1 cellular context compared by ENCODE assay signal in genomic region chr2:188345020-188345419, GRCh38.
TF ChIP-seq lines count a peak whose summit lies in the region.

No MANE protein-coding gene starts in this region.

TF ChIP-seq in SK-N-SH treated with all-trans-retinoic acid at 6 μM for 48 hours, 23 proteins besides CTCF, POLR2A, EP300 and RAD21 (continued from another document):
- TF ChIP-seq, protein P1, sequence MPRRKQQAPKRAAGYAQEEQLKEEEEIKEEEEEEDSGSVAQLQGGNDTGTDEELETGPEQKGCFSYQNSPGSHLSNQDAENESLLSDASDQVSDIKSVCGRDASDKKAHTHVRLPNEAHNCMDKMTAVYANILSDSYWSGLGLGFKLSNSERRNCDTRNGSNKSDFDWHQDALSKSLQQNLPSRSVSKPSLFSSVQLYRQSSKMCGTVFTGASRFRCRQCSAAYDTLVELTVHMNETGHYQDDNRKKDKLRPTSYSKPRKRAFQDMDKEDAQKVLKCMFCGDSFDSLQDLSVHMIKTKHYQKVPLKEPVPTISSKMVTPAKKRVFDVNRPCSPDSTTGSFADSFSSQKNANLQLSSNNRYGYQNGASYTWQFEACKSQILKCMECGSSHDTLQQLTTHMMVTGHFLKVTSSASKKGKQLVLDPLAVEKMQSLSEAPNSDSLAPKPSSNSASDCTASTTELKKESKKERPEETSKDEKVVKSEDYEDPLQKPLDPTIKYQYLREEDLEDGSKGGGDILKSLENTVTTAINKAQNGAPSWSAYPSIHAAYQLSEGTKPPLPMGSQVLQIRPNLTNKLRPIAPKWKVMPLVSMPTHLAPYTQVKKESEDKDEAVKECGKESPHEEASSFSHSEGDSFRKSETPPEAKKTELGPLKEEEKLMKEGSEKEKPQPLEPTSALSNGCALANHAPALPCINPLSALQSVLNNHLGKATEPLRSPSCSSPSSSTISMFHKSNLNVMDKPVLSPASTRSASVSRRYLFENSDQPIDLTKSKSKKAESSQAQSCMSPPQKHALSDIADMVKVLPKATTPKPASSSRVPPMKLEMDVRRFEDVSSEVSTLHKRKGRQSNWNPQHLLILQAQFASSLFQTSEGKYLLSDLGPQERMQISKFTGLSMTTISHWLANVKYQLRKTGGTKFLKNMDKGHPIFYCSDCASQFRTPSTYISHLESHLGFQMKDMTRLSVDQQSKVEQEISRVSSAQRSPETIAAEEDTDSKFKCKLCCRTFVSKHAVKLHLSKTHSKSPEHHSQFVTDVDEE (CRISPR knock-in tag; IDR thresholded peaks at IDR 0.05) = no peak
- TF ChIP-seq ZNF8 (CRISPR knock-in tag; IDR thresholded peaks at IDR 0.05) (no peak), ZNF70 (CRISPR knock-in tag; IDR thresholded peaks at IDR 0.05) (no peak), CSRNP3 (CRISPR knock-in tag; IDR thresholded peaks at IDR 0.05) (no peak), PPARA (CRISPR knock-in tag; IDR thresholded peaks at IDR 0.05; ENCODE audit: borderline replicate concordance) (no peak), OSR1 (CRISPR knock-in tag; IDR thresholded peaks at IDR 0.05) (no peak), TCF4 (CRISPR knock-in tag; IDR thresholded peaks at IDR 0.05; ENCODE audit: borderline replicate concordance) (no peak), ZC3H10 (CRISPR knock-in tag; IDR thresholded peaks at IDR 0.05) (no peak), CSDC2 (CRISPR knock-in tag; IDR thresholded peaks at IDR 0.05) (no peak), ARNTL (CRISPR knock-in tag; IDR thresholded peaks at IDR 0.05; ENCODE audit: borderline replicate concordance, low read depth) (no peak), GLIS3 (CRISPR knock-in tag; IDR thresholded peaks at IDR 0.05) (no peak), RARB (CRISPR knock-in tag; IDR thresholded peaks at IDR 0.05) (no peak)
- TF ChIP-seq, protein P2, sequence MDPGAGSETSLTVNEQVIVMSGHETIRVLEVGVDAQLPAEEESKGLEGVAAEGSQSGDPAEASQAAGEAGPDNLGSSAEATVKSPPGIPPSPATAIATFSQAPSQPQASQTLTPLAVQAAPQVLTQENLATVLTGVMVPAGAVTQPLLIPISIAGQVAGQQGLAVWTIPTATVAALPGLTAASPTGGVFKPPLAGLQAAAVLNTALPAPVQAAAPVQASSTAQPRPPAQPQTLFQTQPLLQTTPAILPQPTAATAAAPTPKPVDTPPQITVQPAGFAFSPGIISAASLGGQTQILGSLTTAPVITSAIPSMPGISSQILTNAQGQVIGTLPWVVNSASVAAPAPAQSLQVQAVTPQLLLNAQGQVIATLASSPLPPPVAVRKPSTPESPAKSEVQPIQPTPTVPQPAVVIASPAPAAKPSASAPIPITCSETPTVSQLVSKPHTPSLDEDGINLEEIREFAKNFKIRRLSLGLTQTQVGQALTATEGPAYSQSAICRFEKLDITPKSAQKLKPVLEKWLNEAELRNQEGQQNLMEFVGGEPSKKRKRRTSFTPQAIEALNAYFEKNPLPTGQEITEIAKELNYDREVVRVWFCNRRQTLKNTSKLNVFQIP (CRISPR knock-in tag; IDR thresholded peaks at IDR 0.05; ENCODE audit: borderline replicate concordance, low read depth) = no peak
